In the genomic region with DNA sequence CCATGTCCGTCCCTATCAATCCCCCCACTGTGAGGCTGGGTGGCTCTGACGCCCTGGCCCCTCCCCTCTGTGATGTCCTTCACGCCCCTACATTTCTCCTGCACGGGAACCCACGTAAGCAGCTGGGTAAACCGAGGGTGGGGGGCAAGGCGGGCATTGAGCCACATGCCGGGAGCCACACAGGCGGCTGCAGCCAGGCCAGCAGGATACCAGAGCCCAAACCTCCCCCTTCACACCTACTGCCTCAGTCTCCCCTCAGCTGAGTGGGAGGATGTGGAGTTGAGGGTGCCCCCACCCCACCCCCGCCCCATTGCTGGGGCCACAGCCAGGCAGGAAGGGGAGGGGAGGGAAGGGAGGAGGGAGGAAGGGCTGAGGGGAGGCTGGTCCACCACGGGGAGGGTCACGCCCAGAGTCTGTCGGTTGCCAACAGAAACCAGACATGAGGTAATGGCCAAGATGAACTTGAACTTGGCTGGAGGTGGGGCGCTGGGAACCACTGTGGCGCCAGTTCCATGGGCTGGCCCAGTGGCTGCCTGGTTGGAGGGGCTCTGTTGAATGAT, we compare ENCODE assay signal across 8 cellular contexts. TPM values are rescaled to one million over a fixed set of nuclear protein-coding genes. Genes with fewer than 3 reads are reported as not detected.
DNase-seq lines count a peak whose midpoint lies in the region; ATAC-seq and TF ChIP-seq lines count a peak whose summit lies in the region.

No MANE protein-coding gene starts in this region.

- no peak overlapping the region for H3K4me2 ChIP-seq in PC-3 (ENCODE audit: low read length)

- DNase-seq in AG09309 (ENCODE audit: low read depth) (peak; percentile 60), Peyer's patch (peak in 2 of 3 donors; percentile 24 to 75), fibroblast of the conjunctiva (ENCODE audit: low read depth) (peak; percentile 86), D341Med (ENCODE audit: low spot score) (no peak), NCI-H524 (lab: John Stamatoyannopoulos, UW) (no peak), PC-3 (no peak)
- DNase-seq in activated CD8-positive, alpha-beta memory T cell treated with anti-CD3 and anti-CD28 coated beads, Interleukin-2, amount 50 U/mL, for 48 hours = no peak

- peaks cover 36% of the 10 kb centered on the region for H3K4me1 Mint-ChIP-seq in nephron

- peak overlapping the region; percentile 52 to 75 (median 63) for H3K4me3 Mint-ChIP-seq in nephron

- TF ChIP-seq POLR2A in Peyer's patch (IDR thresholded peaks at IDR 0.05) = no peak

- H3K27me3 Mint-ChIP-seq in nephron (ENCODE audit: low read depth) = peaks cover 11% of the 10 kb centered on the region

- H2AFZ ChIP-seq in PC-3 (ENCODE audit: low read length) = no peak overlapping the region

- CTCF ChIA-PET in PC-3 (lab: Charles Lee) = no interaction called here

- H3K36me3 ChIP-seq in Peyer's patch (peaks cover 0 to 51% (median 0%) of the 10 kb centered on the region in 3 donors), PC-3 (ENCODE audit: low read depth, low read length) (no peaks in the 10 kb centered on the region; the same call in 1 of the 2 replicates)

- no peaks in the 10 kb centered on the region for H3F3A ChIP-seq in PC-3 (ENCODE audit: low read length, unreplicated experiment)

- POLR2A ChIA-PET in PC-3 (lab: Charles Lee; ENCODE audit: unreplicated experiment) = no interaction called here

- H3K27ac ChIP-seq in Peyer's patch (peak overlapping the region; percentile 43 to 86 (median 66)), PC-3 (ENCODE audit: low read length) (no peak overlapping the region)

- H4K20me1 ChIP-seq in PC-3 (ENCODE audit: low read length) = no peaks in the 10 kb centered on the region

- no peaks in the 10 kb centered on the region for H3K9me3 Mint-ChIP-seq in nephron

- peaks cover 9% of the 10 kb centered on the region for H3K36me3 Mint-ChIP-seq in nephron (ENCODE audit: low read depth)

- TF ChIP-seq CTCF in AG09309 (IDR thresholded peaks at IDR 0.05; ENCODE audit: control insufficient read depth, insufficient read depth, low read depth, low read length, missing control alignments) = no peak
- TF ChIP-seq CTCF in Peyer's patch (IDR thresholded peaks at IDR 0.05) = no peak
- TF ChIP-seq CTCF in nephron (IDR thresholded peaks at IDR 0.05; ENCODE audit: unreplicated experiment in 3 of 3) = no peak
- TF ChIP-seq CTCF in PC-3 (conservative IDR thresholded peaks at IDR 0.05; ENCODE audit: low read depth, low read length) = no peak

- intact Hi-C loops in PC-3 (cut with micrococcal nuclease) = no loop called here

- no peak overlapping the region for H3K4me3 ChIP-seq in AG09309 (ENCODE audit: control insufficient read depth, low read depth, low read length)
- H3K4me3 ChIP-seq in Peyer's patch = no peak overlapping the region
- H3K4me3 ChIP-seq in PC-3 (ENCODE audit: low read length) = no peak overlapping the region

- ATAC-seq in PC-3 = no peak

- H3K9ac ChIP-seq in PC-3 (ENCODE audit: low read length) = no peak overlapping the region

- H3K9me2 ChIP-seq in PC-3 (replicated peaks; ENCODE audit: low read length) = no peaks in the 10 kb centered on the region

- peaks cover 0 to 32% (median 0%) of the 10 kb centered on the region in 4 donors for H3K4me1 ChIP-seq in Peyer's patch
- no peaks in the 10 kb centered on the region for H3K4me1 ChIP-seq in PC-3 (ENCODE audit: insufficient read depth, low read length)

- H3K27me3 ChIP-seq in Peyer's patch (no peaks in the 10 kb centered on the region), PC-3 (ENCODE audit: low read length) (no peaks in the 10 kb centered on the region)

- H3K79me2 ChIP-seq in PC-3 (ENCODE audit: low read length) = no peaks in the 10 kb centered on the region

- no TSS peak for BruUV-seq in PC-3 (replicated peaks; lab: Mats Ljungman, UMichigan)

- no peaks in the 10 kb centered on the region for H3K9me3 ChIP-seq in Peyer's patch
- no peaks in the 10 kb centered on the region for H3K9me3 ChIP-seq in PC-3 (ENCODE audit: low read length)

- peak overlapping the region; percentile 98 to 100 (median 98) for H3K27ac Mint-ChIP-seq in nephron

RNA-seq across cellular contexts. Expression of a gene that starts 20.9 kb away (rescaled TPM):
- total RNA-seq in Peyer's patch = 1,000 to 10,000 TPM in 1 of 4 donors, 100 to 1,000 TPM in 2, 10 to 100 TPM in 1; 75.9 to 1,153 (median 771) TPM
- total RNA-seq in PC-3 (2014; rRNA removed) = 0.36 and 0.69 TPM in 2 replicates

RNA-seq across cellular contexts. Expression of a gene that starts 23.8 kb away (rescaled TPM):
- total RNA-seq in Peyer's patch = 10 to 100 TPM in 1 of 4 donors, 1 to 10 TPM in 1, not detected in 2; 5.4 to 11.0 TPM
- not detected in 2 replicates for total RNA-seq in PC-3 (2014; rRNA removed)

RNA-seq across cellular contexts. Expression of a gene that starts 41.1 kb away (rescaled TPM):
- total RNA-seq in Peyer's patch (10 to 100 TPM in 1 of 4 donors, 1 to 10 TPM in 3; 5.6 to 10.2 (median 9.5) TPM), PC-3 (2014; rRNA removed) (51.4 and 58.3 TPM in 2 replicates)

RNA-seq across cellular contexts. Expression of a gene that starts 46.7 kb away (rescaled TPM):
- total RNA-seq in Peyer's patch (10 to 100 TPM; 24.8 to 75.1 (median 38.7) TPM), PC-3 (2014; rRNA removed) (53.6 and 77.9 TPM in 2 replicates)

Comparison
In these comparisons a context has a peak if more than half of its experiments do, and no peak if none do; other contexts are left out.
1. DNase-seq: peak in AG09309 (single experiment), Peyer's patch (2 of 3) and fibroblast of the conjunctiva (single experiment); none in D341Med (single experiment), activated CD8-positive, alpha-beta memory T cell treated with anti-CD3 and anti-CD28 coated beads, Interleukin-2, amount 50 U/mL, for 48 hours (single experiment), NCI-H524 (0 of 2) and PC-3 (single experiment).
2. RNA of a gene that starts 20.9 kb away (total RNA-seq): 75.9 to 1,153 TPM in Peyer's patch; 0.36 to 0.69 TPM in PC-3; every median in the first group is over 10 times any median in the second.